18 cellular contexts compared by ENCODE assay signal in genomic region chr10:10193848-10194247, GRCh38.
DNase-seq lines count a peak whose midpoint lies in the region; ATAC-seq, FAIRE-seq and TF ChIP-seq lines count a peak whose summit lies in the region.
"Had no signal": no experiment of that assay in that cellular context is flagged by ENCODE, and none has a peak within 500 bp of the region (broad histone marks: within the 10 kb centered on the region; RNA-seq: fewer than 3 reads in every experiment).

No MANE protein-coding gene starts in this region.

- no peak overlapping the region for H2BK5ac ChIP-seq in H1 (ENCODE audit: low read depth, low read length)
- H2BK5ac ChIP-seq in mesendoderm (ENCODE audit: low read length), result no peak overlapping the region

- H4K20me1 ChIP-seq in H1 (replicated peaks in 1 of 2; ENCODE audit: control insufficient read depth in 1 of 2, insufficient read depth in 2 of 2, low read length in 2 of 2), result no peaks in the 10 kb centered on the region
- H4K20me1 ChIP-seq: BLaER1 treated with 17β-estradiol and CSF1 and Interleukin-3, amounts not matched to agents 10 nM and 100 nM had no signal

- H2BK15ac ChIP-seq in H1 (ENCODE audit: low read length) (no peak overlapping the region), mesendoderm (replicated peaks; ENCODE audit: low read depth) (no peak overlapping the region)

- no peak overlapping the region for H2AK5ac ChIP-seq in H1 (ENCODE audit: low read depth, low read length)
- H2AK5ac ChIP-seq in mesendoderm (ENCODE audit: low read length), result no peak overlapping the region

- peaks cover 9% of the 10 kb centered on the region for H3K9me3 Mint-ChIP-seq in Caco-2 (ENCODE audit: unreplicated experiment)

- H2AFZ ChIP-seq in H1 (ENCODE audit: low read length), result no peak overlapping the region
- H2AFZ ChIP-seq: GM23248 had no signal

- H3K9me3 ChIP-seq in Caco-2 (no peaks in the 10 kb centered on the region), H1 (ENCODE audit: insufficient read depth in 2 of 2, low read depth in 1 of 2, low read length in 1 of 2) (no peaks in the 10 kb centered on the region)
- H3K9me3 ChIP-seq: BLaER1 treated with 17β-estradiol and CSF1 and Interleukin-3, amounts not matched to agents 10 nM and 100 nM had no signal

- H3K36me3 Mint-ChIP-seq in Caco-2 (ENCODE audit: insufficient read depth, unreplicated experiment), result no peaks in the 10 kb centered on the region
- H3K36me3 Mint-ChIP-seq: CD4-positive, CD25-positive, alpha-beta regulatory T cell had no signal

- no peak for TF ChIP-seq CTCF in Caco-2 (IDR thresholded peaks at IDR 0.05; ENCODE audit: insufficient read depth in 1 of 2, low read depth in 1 of 2, low read length in 1 of 2, severe bottlenecking in 1 of 2, unreplicated experiment in 1 of 2)
- no peak for TF ChIP-seq CTCF in H1 (IDR thresholded peaks at IDR 0.05; ENCODE audit: control extremely low read depth in 1 of 3, insufficient read depth in 1 of 3, low read depth in 1 of 3, low read length in 3 of 3)

- no peak overlapping the region for H3K14ac ChIP-seq in H1 (ENCODE audit: insufficient read length)

- POLR2A ChIA-PET in Caco-2 (lab: Charles Lee) (no interaction called here), H1 (lab: Charles Lee; ENCODE audit: partially characterized antibody) (no interaction called here)

- no peak for FAIRE-seq in H1 (lab: Jason Lieb, UNC)

- no peak overlapping the region for H3K27ac ChIP-seq in H1 (ENCODE audit: low read depth, low read length)
- no peak overlapping the region for H3K27ac ChIP-seq in mesendoderm (ENCODE audit: low read depth, low read length)
- H3K27ac ChIP-seq: BLaER1 treated with 17β-estradiol and CSF1 and Interleukin-3, amounts not matched to agents 10 nM and 100 nM; GM23248 had no signal

- H3K79me1 ChIP-seq in H1 (ENCODE audit: low read depth, low read length) (no peaks in the 10 kb centered on the region), mesendoderm (ENCODE audit: low read length) (no peaks in the 10 kb centered on the region)

- WGBS in H1 (ENCODE audit: extremely low coverage in 1 of 2, insufficient coverage in 1 of 2, insufficient read length in 1 of 2, insufficient replicate concordance in 2 of 2, low coverage in 1 of 2, low lambda C conversion rate in 2 of 2, missing lambda C conversion rate in 1 of 2), 2 experiments, result 87% methylated on average over 4 of the region's 4 CpGs; no CpG with 5 or more reads in 1 of the 2 experiments
- no CpG with 5 or more reads among the region's 4 CpGs for WGBS in mesendoderm (ENCODE audit: extremely low coverage, insufficient coverage, low lambda C conversion rate)

- no peaks in the 10 kb centered on the region for H3K27me3 Mint-ChIP-seq in Caco-2 (ENCODE audit: insufficient read depth, unreplicated experiment)

- H3K9ac ChIP-seq in H1 (replicated peaks in 1 of 4; ENCODE audit: extremely low read depth in 1 of 4, low read depth in 3 of 4, low read length in 3 of 4) (no peak overlapping the region), mesendoderm (ENCODE audit: low read length) (no peak overlapping the region)
- H3K9ac ChIP-seq: BLaER1 treated with 17β-estradiol and CSF1 and Interleukin-3, amounts not matched to agents 10 nM and 100 nM; GM23248 had no signal

- H3K27ac Mint-ChIP-seq in Caco-2 (ENCODE audit: unreplicated experiment), result no peak overlapping the region
- H3K27ac Mint-ChIP-seq: CD4-positive, CD25-positive, alpha-beta regulatory T cell; HFFc6 had no signal

- H3K56ac ChIP-seq in H1 (replicated peaks; ENCODE audit: insufficient read length, low read depth, low read length) (no peak overlapping the region), mesendoderm (ENCODE audit: low read length) (no peak overlapping the region)

- H3K79me2 ChIP-seq in H1 (ENCODE audit: control insufficient read depth in 1 of 2, insufficient read depth in 2 of 2, low read length in 2 of 2) (no peaks in the 10 kb centered on the region), mesendoderm (ENCODE audit: control insufficient read depth, insufficient read depth, low read length) (no peaks in the 10 kb centered on the region)

- no peak overlapping the region for H4K91ac ChIP-seq in H1 (replicated peaks; ENCODE audit: insufficient read length, low read length)

- TF ChIP-seq POLR2A in H1 (IDR thresholded peaks at IDR 0.05; ENCODE audit: control extremely low read depth in 1 of 2, low read depth in 2 of 2, low read length in 2 of 2), result no peak

- no peak overlapping the region for H3K4ac ChIP-seq in H1 (replicated peaks; ENCODE audit: insufficient read length, low read depth, low read length)
- no peak overlapping the region for H3K4ac ChIP-seq in mesendoderm (ENCODE audit: low read depth, low read length)

- H3K4me3 Mint-ChIP-seq in Caco-2 (ENCODE audit: unreplicated experiment), result no peak overlapping the region
- H3K4me3 Mint-ChIP-seq: CD4-positive, CD25-positive, alpha-beta regulatory T cell; HFFc6 had no signal

- H4K5ac ChIP-seq in H1 (ENCODE audit: insufficient read length, low read depth, low read length) (no peak overlapping the region), mesendoderm (ENCODE audit: low read length) (no peak overlapping the region)

- TF ChIP-seq EP300 in H1 (IDR thresholded peaks at IDR 0.05; ENCODE audit: borderline replicate concordance in 1 of 2, low read depth in 2 of 2, low read length in 2 of 2), result no peak

- CTCF ChIA-PET in Caco-2 (lab: Charles Lee) (no interaction called here), H1 (lab: Charles Lee; ENCODE audit: partially characterized antibody) (no interaction called here)

- TF ChIP-seq RAD21 in H1 (IDR thresholded peaks at IDR 0.05 in 1 of 2, conservative IDR thresholded peaks at IDR 0.05 in 1 of 2; ENCODE audit: low read depth in 2 of 2, low read length in 2 of 2), result peak; percentile 15 to 18; a peak in 3 of 4 replicates

- no peak overlapping the region for H3K23ac ChIP-seq in H1 (ENCODE audit: insufficient read length)
- no peak overlapping the region for H3K23ac ChIP-seq in mesendoderm (ENCODE audit: low read length)

- no TSS peak for BruUV-seq in Caco-2 (replicated peaks; lab: Mats Ljungman, UMichigan)

- intact Hi-C loops in Caco-2 (cut with micrococcal nuclease; ENCODE audit: unreplicated experiment), result no loop called here

- no peak overlapping the region for H3K4me3 ChIP-seq in Caco-2 (ENCODE audit: low read depth, low read length)
- H3K4me3 ChIP-seq in H1 (ENCODE audit: extremely low read depth in 1 of 4, insufficient read depth in 2 of 4, low read depth in 3 of 4, low read length in 4 of 4), result no peak overlapping the region
- H3K4me3 ChIP-seq in mesendoderm (ENCODE audit: low read length), result no peak overlapping the region
- H3K4me3 ChIP-seq: BLaER1 treated with 17β-estradiol and CSF1 and Interleukin-3, amounts not matched to agents 10 nM and 100 nM; GM23248 had no signal

- H3K27me3 ChIP-seq in Caco-2 (replicated peaks; ENCODE audit: control insufficient read depth, insufficient read depth, low read length) (no peaks in the 10 kb centered on the region), H1 (replicated peaks in 1 of 4; ENCODE audit: control insufficient read depth in 3 of 4, extremely low read depth in 1 of 4, insufficient read depth in 3 of 4, low read length in 3 of 4) (no peaks in the 10 kb centered on the region), mesendoderm (ENCODE audit: insufficient read depth, low read length, poor library complexity) (no peaks in the 10 kb centered on the region)
- H3K27me3 ChIP-seq: BLaER1 treated with 17β-estradiol and CSF1 and Interleukin-3, amounts not matched to agents 10 nM and 100 nM had no signal

- DNase-seq in Caco-2 (peak; percentile 15 to 38), HT-29 (ENCODE audit: low spot score) (peak; percentile 4), H1 (ENCODE audit: low read depth in 1 of 2, low spot score in 2 of 2) (no peak), mesendoderm (peak; percentile 48), iPS-NIHi11 (ENCODE audit: low spot score) (no peak)
- DNase-seq: 8988T; AML-193; Calu3; CD4-positive, CD25-positive, alpha-beta regulatory T cell; DMS 273 treated with DMSO at 0.1 percent for 48 hours; DND-41; GF-D8; GM23248; HCEC 1CT; HFFc6 had no signal

- H2BK12ac ChIP-seq in H1 (ENCODE audit: low read depth, low read length), result no peak overlapping the region

- H3K36me3 ChIP-seq in Caco-2 (ENCODE audit: control insufficient read depth, insufficient read depth, low read length), result no peaks in the 10 kb centered on the region
- no peaks in the 10 kb centered on the region for H3K36me3 ChIP-seq in H1 (ENCODE audit: control insufficient read depth in 2 of 4, insufficient read depth in 4 of 4, low read length in 3 of 4)
- no peaks in the 10 kb centered on the region for H3K36me3 ChIP-seq in mesendoderm (ENCODE audit: control insufficient read depth, insufficient read depth, low read length)
- H3K36me3 ChIP-seq: BLaER1 treated with 17β-estradiol and CSF1 and Interleukin-3, amounts not matched to agents 10 nM and 100 nM had no signal

- no peak for ATAC-seq in GM18868 (IDR thresholded peaks at IDR 0.05; ENCODE audit: unreplicated experiment)
- no peak for ATAC-seq in HG03095 (IDR thresholded peaks at IDR 0.05; ENCODE audit: unreplicated experiment)

- H2BK20ac ChIP-seq in H1 (ENCODE audit: low read length), result no peak overlapping the region

- no peak overlapping the region for H2BK120ac ChIP-seq in H1 (replicated peaks; ENCODE audit: low read depth, low read length)
- H2BK120ac ChIP-seq in mesendoderm (ENCODE audit: low read depth, low read length), result no peak overlapping the region

- H3K4me1 ChIP-seq in Caco-2 (no peaks in the 10 kb centered on the region), H1 (replicated peaks in 1 of 4; ENCODE audit: control insufficient read depth in 3 of 4, insufficient read depth in 4 of 4, low read length in 3 of 4) (no peaks in the 10 kb centered on the region), mesendoderm (ENCODE audit: control insufficient read depth, low read depth, low read length) (no peaks in the 10 kb centered on the region)
- H3K4me1 ChIP-seq: BLaER1 treated with 17β-estradiol and CSF1 and Interleukin-3, amounts not matched to agents 10 nM and 100 nM had no signal

- H3K4me1 Mint-ChIP-seq in Caco-2 (ENCODE audit: low read depth, unreplicated experiment), result no peaks in the 10 kb centered on the region
- H3K4me1 Mint-ChIP-seq: CD4-positive, CD25-positive, alpha-beta regulatory T cell had no signal

- H4K8ac ChIP-seq in H1 (ENCODE audit: extremely low read depth, insufficient read depth, low read length) (no peak overlapping the region), mesendoderm (ENCODE audit: low read depth, low read length) (no peak overlapping the region)

- H3K18ac ChIP-seq in H1 (ENCODE audit: extremely low read depth, low read length) (no peak overlapping the region), mesendoderm (ENCODE audit: low read length) (no peak overlapping the region)

- H3K4me2 ChIP-seq in H1 (ENCODE audit: insufficient read depth in 1 of 2, low read depth in 2 of 2, low read length in 2 of 2), result no peak overlapping the region
- H3K4me2 ChIP-seq in mesendoderm (ENCODE audit: low read length), result no peak overlapping the region
- H3K4me2 ChIP-seq: BLaER1 treated with 17β-estradiol and CSF1 and Interleukin-3, amounts not matched to agents 10 nM and 100 nM had no signal

- no peaks in the 10 kb centered on the region; the same call in 1 of the 2 replicates for H3K23me2 ChIP-seq in H1 (ENCODE audit: low read depth, low read length)

TF ChIP-seq in H1, 55 proteins besides CTCF, POLR2A, EP300 and RAD21 (continues in another document):
- no peak for TF ChIP-seq CEBPB (IDR thresholded peaks at IDR 0.05; ENCODE audit: low read depth, low read length)
- no peak for TF ChIP-seq BRCA1 (IDR thresholded peaks at IDR 0.05; ENCODE audit: low read depth, low read length)
- TF ChIP-seq HDAC6 (IDR thresholded peaks at IDR 0.05; ENCODE audit: low read depth, low read length), result no peak

Comparison
In these comparisons a context has a peak if more than half of its experiments do, and no peak if none do; other contexts are left out.
1. DNase-seq: peak in Caco-2 (2 of 2), HT-29 (single experiment) and mesendoderm (single experiment); none in H1 (0 of 2) and iPS-NIHi11 (single experiment).